ENCODE assay signal across 5 cellular contexts in the genomic region with DNA sequence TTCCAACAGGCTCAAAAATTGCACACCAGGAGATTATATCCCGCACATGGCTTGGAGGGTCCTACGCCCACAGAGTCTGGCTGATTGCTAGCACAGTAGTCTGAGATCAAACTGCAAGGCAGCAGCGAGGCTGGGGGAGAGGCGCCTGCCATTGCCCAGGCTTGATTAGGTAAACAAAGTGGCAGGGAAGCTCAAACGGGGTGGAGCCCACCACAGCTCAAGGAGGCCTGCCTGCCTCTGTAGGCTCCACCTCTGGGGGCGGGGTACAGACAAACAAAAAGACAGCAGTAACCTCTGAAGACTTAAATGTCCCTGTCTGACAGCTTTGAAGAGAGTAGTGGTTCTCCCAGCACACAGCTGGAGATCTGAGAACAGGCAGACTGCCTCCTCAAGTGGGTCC. TPM values are rescaled to one million over a fixed set of nuclear protein-coding genes. Genes with fewer than 3 reads are reported as not detected.
"Had no signal": no experiment of that assay in that cellular context is flagged by ENCODE, and none has a peak within 500 bp of the region (broad histone marks: within the 10 kb centered on the region; RNA-seq: fewer than 3 reads in every experiment).

No MANE protein-coding gene starts in this region.

RNA-seq across cellular contexts. Expression of a gene that starts 19.3 kb away (rescaled TPM):
- total RNA-seq: GM23248, GM23338, H4, H7, HFFc6 had no signal
- polyA plus RNA-seq: GM23248, GM23338 had no signal
